Comparison of ENCODE assay signal across 21 cellular contexts in the genomic region with DNA sequence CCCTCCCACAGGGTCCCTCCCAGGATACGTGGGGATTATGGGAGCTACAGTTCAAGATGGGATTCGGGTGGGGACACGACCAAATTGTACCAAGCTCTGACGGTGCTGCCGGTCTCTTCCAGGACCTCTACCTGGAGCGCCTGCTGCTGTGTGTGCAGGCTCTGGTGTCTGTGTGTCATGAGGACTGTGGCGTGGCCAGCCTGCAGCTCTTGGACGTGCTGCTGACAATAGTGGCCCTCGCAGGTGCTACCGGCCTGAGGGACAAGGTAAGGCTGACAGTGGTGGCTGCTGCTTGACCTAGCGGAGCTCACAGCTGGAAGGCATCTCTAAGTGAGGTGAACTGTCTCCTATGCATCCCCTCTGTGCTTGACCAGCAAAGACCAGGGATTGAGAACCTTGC. TPM values are rescaled to one million over a fixed set of nuclear protein-coding genes. Genes with fewer than 3 reads are reported as not detected.
DNase-seq lines count a peak whose midpoint lies in the region; ATAC-seq, FAIRE-seq and TF ChIP-seq lines count a peak whose summit lies in the region.
"Had no signal": no experiment of that assay in that cellular context is flagged by ENCODE, and none has a peak within 500 bp of the region (broad histone marks: within the 10 kb centered on the region; RNA-seq: fewer than 3 reads in every experiment).

No MANE protein-coding gene starts in this region.

- peaks cover 33% of the 10 kb centered on the region for H3K36me3 Mint-ChIP-seq in activated naive CD4-positive, alpha-beta T cell treated with anti-CD3 and anti-CD28 coated beads for 36 hours (ENCODE audit: low read depth)

- DNase-seq in activated naive CD4-positive, alpha-beta T cell treated with anti-CD3 and anti-CD28 coated beads for 36 hours: no peak
- DNase-seq in activated naive CD4-positive, alpha-beta T cell (lab: John Stamatoyannopoulos, UW): no peak
- DNase-seq in kidney: peak; percentile 57
- DNase-seq in lower lobe of right lung: no peak
- DNase-seq in NCI-H524 (lab: John Stamatoyannopoulos, UW): no peak
- DNase-seq: AML-193; Caco-2; Calu3; CD4-positive, alpha-beta T cell; CD8-positive, alpha-beta T cell; DMS79 treated with DMSO at 0.1 percent for 48 hours; GF-D8 had no signal

- no peaks in the 10 kb centered on the region for H3K9me3 ChIP-seq in kidney (ENCODE audit: control insufficient read depth in 1 of 2, low read length in 2 of 2)
- H3K9me3 ChIP-seq in lower lobe of right lung: no peaks in the 10 kb centered on the region
- H3K9me3 ChIP-seq: A549, Caco-2 had no signal

- no peak for ATAC-seq in lower lobe of right lung
- ATAC-seq: A549; CD8-positive, alpha-beta T cell had no signal

- H3K4me3 ChIP-seq in kidney (ENCODE audit: low read length in 2 of 2) (no peak overlapping the region), lower lobe of right lung (no peak overlapping the region)
- H3K4me3 ChIP-seq: A549; BLaER1 treated with 17β-estradiol and CSF1 and Interleukin-3, amounts not matched to agents 10 nM and 100 nM had no signal

- H3K36me3 ChIP-seq in kidney (ENCODE audit: control insufficient read depth in 1 of 2, insufficient read depth in 2 of 2, low read length in 2 of 2) (peaks cover 14 to 18% of the 10 kb centered on the region in 2 donors), lower lobe of right lung (peaks cover 82% of the 10 kb centered on the region)

- no peaks in the 10 kb centered on the region for H3K27me3 Mint-ChIP-seq in activated naive CD4-positive, alpha-beta T cell treated with anti-CD3 and anti-CD28 coated beads for 36 hours (ENCODE audit: low read depth)
- H3K27me3 Mint-ChIP-seq: B cell; CD4-positive, alpha-beta T cell had no signal

- no peak for FAIRE-seq in kidney (lab: Jason Lieb, UNC)
- FAIRE-seq: A549, D721Med, G401.6, GM12891, GM19239 had no signal

- H3K9me3 Mint-ChIP-seq in activated naive CD4-positive, alpha-beta T cell treated with anti-CD3 and anti-CD28 coated beads for 36 hours: no peaks in the 10 kb centered on the region
- H3K9me3 Mint-ChIP-seq: CD4-positive, alpha-beta T cell; CD8-positive, alpha-beta T cell had no signal

- no peak overlapping the region for H3K27ac ChIP-seq in kidney (ENCODE audit: low read depth in 2 of 2, low read length in 2 of 2)
- H3K27ac ChIP-seq in lower lobe of right lung: no peak overlapping the region
- H3K27ac ChIP-seq: 22Rv1; A549; BLaER1 treated with 17β-estradiol and CSF1 and Interleukin-3, amounts not matched to agents 10 nM and 100 nM; C4-2B had no signal

- H3K4me3 Mint-ChIP-seq in activated naive CD4-positive, alpha-beta T cell treated with anti-CD3 and anti-CD28 coated beads for 36 hours: no peak overlapping the region
- H3K4me3 Mint-ChIP-seq: B cell; CD4-positive, alpha-beta T cell; CD8-positive, alpha-beta T cell had no signal

- no peaks in the 10 kb centered on the region for H3K27me3 ChIP-seq in lower lobe of right lung (ENCODE audit: low read depth)
- H3K27me3 ChIP-seq: BLaER1 treated with 17β-estradiol and CSF1 and Interleukin-3, amounts not matched to agents 10 nM and 100 nM had no signal

- peak overlapping the region; percentile 31 for H3K27ac Mint-ChIP-seq in activated naive CD4-positive, alpha-beta T cell treated with anti-CD3 and anti-CD28 coated beads for 36 hours
- H3K27ac Mint-ChIP-seq: B cell; CD4-positive, alpha-beta T cell; CD8-positive, alpha-beta T cell had no signal

- intact Hi-C loops in activated naive CD4-positive, alpha-beta T cell treated with anti-CD3 and anti-CD28 coated beads for 36 hours (cut with micrococcal nuclease): no loop called here
- intact Hi-C loops in kidney (cut with DNase I) (no loop called here), lower lobe of right lung (cut with DNase I) (no loop called here)

- H3K4me1 ChIP-seq in kidney (ENCODE audit: control insufficient read depth in 1 of 2, insufficient read depth in 1 of 2, low read depth in 1 of 2, low read length in 2 of 2) (no peaks in the 10 kb centered on the region), lower lobe of right lung (no peaks in the 10 kb centered on the region)
- H3K4me1 ChIP-seq: A549; BLaER1 treated with 17β-estradiol and CSF1 and Interleukin-3, amounts not matched to agents 10 nM and 100 nM; Caco-2 had no signal

- H3K9ac ChIP-seq in kidney (ENCODE audit: low read length in 2 of 2): no peak overlapping the region
- H3K9ac ChIP-seq: BLaER1 treated with 17β-estradiol and CSF1 and Interleukin-3, amounts not matched to agents 10 nM and 100 nM had no signal

- no peaks in the 10 kb centered on the region for H3K4me1 Mint-ChIP-seq in activated naive CD4-positive, alpha-beta T cell treated with anti-CD3 and anti-CD28 coated beads for 36 hours (ENCODE audit: low read depth)
- H3K4me1 Mint-ChIP-seq: B cell had no signal

- TF ChIP-seq CTCF in kidney (IDR thresholded peaks at IDR 0.05; ENCODE audit: borderline replicate concordance, extremely low read depth, insufficient read depth) (no peak), lower lobe of right lung (IDR thresholded peaks at IDR 0.05) (no peak)

- CTCF ChIA-PET in activated naive CD4-positive, alpha-beta T cell treated with anti-CD3 and anti-CD28 coated beads for 36 hours (lab: Charles Lee): interaction anchor here (0.7 kb wide), 1 partner anchor 418 kb away, joined by 3 read pairs; no protein-coding TSS in a partner anchor

RNA-seq across cellular contexts. Expression of gene PRKAR1B, which starts 34.5 kb away (rescaled TPM):
- total RNA-seq in activated naive CD4-positive, alpha-beta T cell treated with anti-CD3 and anti-CD28 coated beads for 36 hours: 10 to 100 TPM; 15.5 to 15.8 TPM
- total RNA-seq in kidney (15.9 TPM), lower lobe of right lung (16.8 TPM)
- 21.4 TPM for polyA plus RNA-seq in kidney (ENCODE audit: insufficient read depth, low read depth, low replicate concordance)

RNA-seq across cellular contexts. Expression of gene DNAAF5, which starts 35.1 kb away (rescaled TPM):
- 10 to 100 TPM; 26.2 to 27.5 TPM for total RNA-seq in activated naive CD4-positive, alpha-beta T cell treated with anti-CD3 and anti-CD28 coated beads for 36 hours
- 29.7 TPM for total RNA-seq in kidney
- 11.6 TPM for polyA plus RNA-seq in kidney (ENCODE audit: insufficient read depth, low read depth, low replicate concordance)
- total RNA-seq in lower lobe of right lung: 22.4 TPM
